Comparison of ENCODE assay signal across 1 cellular context in genomic region chr17:31431098-31431794, GRCh38.
TF ChIP-seq lines count a peak whose summit lies in the region.

No MANE protein-coding gene starts in this region.

TF ChIP-seq in H1, 55 proteins besides CTCF, POLR2A, EP300 and RAD21:
- TF ChIP-seq CREB1 (IDR thresholded peaks at IDR 0.05) (no peak), CTBP2 (IDR thresholded peaks at IDR 0.05; ENCODE audit: borderline replicate concordance, insufficient read depth, insufficient read length, low read length) (no peak), E2F6 (IDR thresholded peaks at IDR 0.05) (no peak), YY1 (IDR thresholded peaks at IDR 0.05; ENCODE audit: low read depth, low read length) (no peak), EZH2 (IDR thresholded peaks at IDR 0.05; ENCODE audit: low read depth, low read length, severe bottlenecking) (no peak), SRF (IDR thresholded peaks at IDR 0.05; ENCODE audit: low read depth, low read length) (no peak), CHD7 (IDR thresholded peaks at IDR 0.05; ENCODE audit: insufficient replicate concordance, low read length) (no peak), BCL11A (IDR thresholded peaks at IDR 0.05; ENCODE audit: low read depth in 2 of 2, low read length in 2 of 2) (no peak), CHD1 (IDR thresholded peaks at IDR 0.05; ENCODE audit: low read depth, low read length) (no peak), CEBPB (IDR thresholded peaks at IDR 0.05; ENCODE audit: low read depth, low read length) (no peak), GABPA (IDR thresholded peaks at IDR 0.05; ENCODE audit: borderline replicate concordance, insufficient read depth, low read length) (no peak), HDAC2 (IDR thresholded peaks at IDR 0.05; ENCODE audit: borderline replicate concordance in 1 of 2, low read depth in 2 of 2, low read length in 2 of 2) (no peak), RBBP5 (IDR thresholded peaks at IDR 0.05; ENCODE audit: borderline replicate concordance, low read depth, low read length) (no peak), JUND (IDR thresholded peaks at IDR 0.05; ENCODE audit: low read length) (no peak), KDM5A (IDR thresholded peaks at IDR 0.05; ENCODE audit: low read length) (no peak), SIN3A (conservative IDR thresholded peaks at IDR 0.05 in 1 of 2, IDR thresholded peaks at IDR 0.05 in 1 of 2; ENCODE audit: low read depth in 1 of 2, low read length in 2 of 2) (no peak), BACH1 (IDR thresholded peaks at IDR 0.05; ENCODE audit: low read length) (no peak)
